15 cellular contexts compared by ENCODE assay signal in the genomic region with DNA sequence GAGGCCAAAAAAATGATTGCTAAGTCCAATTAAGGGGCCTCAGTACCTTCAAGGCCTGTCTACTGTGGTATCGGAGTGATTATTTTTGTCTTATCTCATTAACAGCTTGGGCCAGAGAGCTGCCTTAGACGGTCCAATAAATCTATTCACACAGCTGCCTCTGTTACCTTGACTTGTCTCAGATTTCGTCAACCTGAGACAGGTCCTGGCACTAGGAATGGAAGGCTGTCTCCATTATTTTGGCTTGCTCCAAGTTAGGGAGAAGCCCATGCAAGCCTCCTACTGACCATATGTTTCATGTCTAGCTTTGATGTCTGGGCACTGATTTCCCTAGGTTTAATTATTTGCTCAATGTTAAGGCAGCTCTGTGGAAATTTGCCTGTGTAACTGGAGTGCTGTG. TPM values are rescaled to one million over a fixed set of nuclear protein-coding genes. Genes with fewer than 3 reads are reported as not detected.
DNase-seq lines count a peak whose midpoint lies in the region; ATAC-seq and TF ChIP-seq lines count a peak whose summit lies in the region.
"Had no signal": no experiment of that assay in that cellular context is flagged by ENCODE, and none has a peak within 500 bp of the region (broad histone marks: within the 10 kb centered on the region; RNA-seq: fewer than 3 reads in every experiment).

No MANE protein-coding gene starts in this region.

- H3K27me3 ChIP-seq in heart left ventricle: peaks cover 0 to 5% (median 0%) of the 10 kb centered on the region in 9 donors

- TF ChIP-seq POLR2A in heart left ventricle (IDR thresholded peaks at IDR 0.05): no peak

- H3K27me3 Mint-ChIP-seq in activated T-cell treated with anti-CD3 and anti-CD28 coated beads, Interleukin-2, amount 50 U/mL, for 72 hours (ENCODE audit: low read depth): peaks cover 6% of the 10 kb centered on the region

- no peaks in the 10 kb centered on the region for H3K4me1 Mint-ChIP-seq in activated T-cell treated with anti-CD3 and anti-CD28 coated beads, Interleukin-2, amount 50 U/mL, for 72 hours (ENCODE audit: low read depth)

- DNase-seq in cardiac septum (ENCODE audit: low spot score) (peak; percentile 10), heart left ventricle (no peak), NCI-H69 (lab: John Stamatoyannopoulos, UW) (peak; percentile 43), cerebellum (ENCODE audit: low spot score) (peak; percentile 36), COR-L47 (lab: John Stamatoyannopoulos, UW) (no peak)
- no peak for DNase-seq in activated T-cell treated with anti-CD3 and anti-CD28 coated beads, Interleukin-2, amount 50 U/mL, for 72 hours
- DNase-seq: ACHN; C1 segment of cervical spinal cord; CD4-positive, alpha-beta T cell; DND-41; GF-D8; H7 had no signal

- no peaks in the 10 kb centered on the region for H3K4me1 ChIP-seq in heart left ventricle

- 70 to 75% (median 73%) methylated on average over 3 of the region's 3 CpGs for WGBS in heart left ventricle, 4 donors

- H3K27ac ChIP-seq in heart left ventricle: no peak overlapping the region

- H3K4me3 ChIP-seq in heart left ventricle: no peak overlapping the region
- H3K4me3 ChIP-seq: GM23338 had no signal

- H3K27ac Mint-ChIP-seq in activated T-cell treated with anti-CD3 and anti-CD28 coated beads, Interleukin-2, amount 50 U/mL, for 72 hours: no peak overlapping the region
- H3K27ac Mint-ChIP-seq: CD4-positive, alpha-beta T cell; GM23338 had no signal

- intact Hi-C loops in cardiac septum (cut with DNase I) (no loop called here), heart left ventricle (cut with DNase I) (no loop called here)

- H3K36me3 Mint-ChIP-seq in activated T-cell treated with anti-CD3 and anti-CD28 coated beads, Interleukin-2, amount 50 U/mL, for 72 hours (ENCODE audit: insufficient read depth in 2 of 2): peaks cover 0 to 5% of the 10 kb centered on the region in 2 donors

- H3K9me3 Mint-ChIP-seq in activated T-cell treated with anti-CD3 and anti-CD28 coated beads, Interleukin-2, amount 50 U/mL, for 72 hours: peaks cover 0 to 8% of the 10 kb centered on the region in 2 donors

- no peaks in the 10 kb centered on the region for H3K36me3 ChIP-seq in heart left ventricle

- peaks cover 0 to 12% (median 0%) of the 10 kb centered on the region in 12 donors for H3K9me3 ChIP-seq in heart left ventricle

- no peak for ATAC-seq in heart left ventricle
- no peak for ATAC-seq in activated T-cell treated with anti-CD3 and anti-CD28 coated beads, Interleukin-2, amount 50 U/mL, for 72 hours (replicated peaks in 1 of 2)
- no peak for ATAC-seq in GM18907 (IDR thresholded peaks at IDR 0.05; ENCODE audit: unreplicated experiment)
- ATAC-seq: GM23338, HepG2 had no signal

- TF ChIP-seq CTCF in heart left ventricle (IDR thresholded peaks at IDR 0.05): no peak

- H3K4me3 Mint-ChIP-seq in activated T-cell treated with anti-CD3 and anti-CD28 coated beads, Interleukin-2, amount 50 U/mL, for 72 hours: no peak overlapping the region
- H3K4me3 Mint-ChIP-seq: CD4-positive, alpha-beta T cell; GM23338 had no signal

RNA-seq across cellular contexts. Expression of gene RALGPS1, which starts 12.4 kb away (rescaled TPM):
- total RNA-seq in cardiac septum (21.8 TPM), heart left ventricle (10 to 100 TPM in 8 of 9 donors, 1 to 10 TPM in 1; 9.7 to 21.8 (median 14.4) TPM), cerebellum (84.7 TPM)
- 10 to 100 TPM in 1 of 2 donors, 1 to 10 TPM in 1; 8.0 to 15.8 TPM for polyA plus RNA-seq in heart left ventricle
- 1 to 10 TPM; 3.3 to 3.4 TPM for total RNA-seq in activated T-cell treated with anti-CD3 and anti-CD28 coated beads, Interleukin-2, amount 50 U/mL, for 72 hours

RNA-seq across cellular contexts. Expression of gene ZBTB34, which starts 41.7 kb away (rescaled TPM):
- total RNA-seq in cardiac septum: 5.7 TPM
- total RNA-seq in heart left ventricle: 1 to 10 TPM; 3.7 to 8.2 (median 5.2) TPM
- 1 to 10 TPM; 2.2 to 3.4 TPM for polyA plus RNA-seq in heart left ventricle
- 30.0 TPM for total RNA-seq in cerebellum
- total RNA-seq in activated T-cell treated with anti-CD3 and anti-CD28 coated beads, Interleukin-2, amount 50 U/mL, for 72 hours: 1 to 10 TPM; 7.1 to 8.1 TPM

Comparison
In these comparisons a context has a peak if more than half of its experiments do, and no peak if none do; other contexts are left out.
1. DNase-seq: peak in cardiac septum (single experiment), NCI-H69 (single experiment) and cerebellum (single experiment); none in heart left ventricle (0 of 5), activated T-cell treated with anti-CD3 and anti-CD28 coated beads, Interleukin-2, amount 50 U/mL, for 72 hours (0 of 2) and COR-L47 (single experiment).